In genomic region chr9:87276851-87277251, GRCh38 we compare ENCODE assay signal across 12 cellular contexts.
DNase-seq lines count a peak whose midpoint lies in the region; ATAC-seq lines count a peak whose summit lies in the region.
"Had no signal": no experiment of that assay in that cellular context is flagged by ENCODE, and none has a peak within 500 bp of the region (broad histone marks: within the 10 kb centered on the region; RNA-seq: fewer than 3 reads in every experiment).

No MANE protein-coding gene starts in this region.

- peaks cover 4% of the 10 kb centered on the region for H3K36me3 Mint-ChIP-seq in effector memory CD8-positive, alpha-beta T cell (ENCODE audit: insufficient read depth)
- H3K36me3 Mint-ChIP-seq in activated naive CD8-positive, alpha-beta T cell treated with anti-CD3 and anti-CD28 coated beads for 36 hours: no peaks in the 10 kb centered on the region

- H3K36me3 ChIP-seq in MG63: no peaks in the 10 kb centered on the region
- H3K36me3 ChIP-seq: colonic mucosa had no signal

- peak; percentile 80 for ATAC-seq in effector memory CD8-positive, alpha-beta T cell (replicated peaks)
- ATAC-seq in GM21619 (IDR thresholded peaks at IDR 0.05; ENCODE audit: unreplicated experiment) (no peak), GM18907 (IDR thresholded peaks at IDR 0.05; ENCODE audit: unreplicated experiment) (no peak), GM21526 (IDR thresholded peaks at IDR 0.05; ENCODE audit: low FRiP score, unreplicated experiment) (no peak)

- DNase-seq in GM04503 (ENCODE audit: low read depth) (peak; percentile 69), MG63 (peak; percentile 63), skeletal muscle cell (ENCODE audit: low read depth) (peak; percentile 56)
- peak; percentile 25 to 41 (median 27) for DNase-seq in effector memory CD8-positive, alpha-beta T cell
- DNase-seq in activated naive CD8-positive, alpha-beta T cell treated with anti-CD3 and anti-CD28 coated beads for 36 hours: no peak
- DNase-seq: colonic mucosa, DMS153, NCI-H2029 treated with DMSO at 0.1 percent for 48 hours, retina had no signal

- H3K4me1 Mint-ChIP-seq in effector memory CD8-positive, alpha-beta T cell (ENCODE audit: low read depth in 2 of 2): peaks cover 30 to 61% of the 10 kb centered on the region in 2 donors
- peaks cover 4% of the 10 kb centered on the region for H3K4me1 Mint-ChIP-seq in activated naive CD8-positive, alpha-beta T cell treated with anti-CD3 and anti-CD28 coated beads for 36 hours

- no peaks in the 10 kb centered on the region for H3K9me3 Mint-ChIP-seq in effector memory CD8-positive, alpha-beta T cell
- H3K9me3 Mint-ChIP-seq in activated naive CD8-positive, alpha-beta T cell treated with anti-CD3 and anti-CD28 coated beads for 36 hours: no peaks in the 10 kb centered on the region

- H3K27ac Mint-ChIP-seq in effector memory CD8-positive, alpha-beta T cell: peak overlapping the region; percentile 27 to 87
- no peak overlapping the region for H3K27ac Mint-ChIP-seq in activated naive CD8-positive, alpha-beta T cell treated with anti-CD3 and anti-CD28 coated beads for 36 hours

- H3K27me3 ChIP-seq in MG63: no peaks in the 10 kb centered on the region
- H3K27me3 ChIP-seq: colonic mucosa had no signal

- H3K9me3 ChIP-seq in MG63: no peaks in the 10 kb centered on the region
- H3K9me3 ChIP-seq: colonic mucosa had no signal

- H3K4me3 ChIP-seq in MG63 (no peak overlapping the region), skeletal muscle cell (ENCODE audit: low read depth, low read length) (no peak overlapping the region)
- H3K4me3 ChIP-seq: colonic mucosa had no signal

- H3K4me3 Mint-ChIP-seq in effector memory CD8-positive, alpha-beta T cell: peak overlapping the region; percentile 66 to 74
- H3K4me3 Mint-ChIP-seq in activated naive CD8-positive, alpha-beta T cell treated with anti-CD3 and anti-CD28 coated beads for 36 hours: no peak overlapping the region

- H3K27me3 Mint-ChIP-seq in effector memory CD8-positive, alpha-beta T cell: peaks cover 20 to 29% of the 10 kb centered on the region in 2 donors
- peaks cover 9% of the 10 kb centered on the region for H3K27me3 Mint-ChIP-seq in activated naive CD8-positive, alpha-beta T cell treated with anti-CD3 and anti-CD28 coated beads for 36 hours
